In genomic region chr4:128682942-128683666, GRCh38 we compare ENCODE assay signal across 1 cellular context.
TF ChIP-seq lines count a peak whose summit lies in the region.

No MANE protein-coding gene starts in this region.

TF ChIP-seq in GM12878, 131 proteins besides CTCF, POLR2A, EP300 and RAD21 (continued from another document):
- no peak for TF ChIP-seq USF2 (IDR thresholded peaks at IDR 0.05; ENCODE audit: borderline replicate concordance, low read depth, low read length)
- no peak for TF ChIP-seq CEBPZ (IDR thresholded peaks at IDR 0.05; ENCODE audit: low read depth, low read length)
- no peak for TF ChIP-seq MEF2A (IDR thresholded peaks at IDR 0.05; ENCODE audit: insufficient read depth, low read depth, low read length)
- TF ChIP-seq FOS (IDR thresholded peaks at IDR 0.05; ENCODE audit: borderline replicate concordance, extremely low read depth, insufficient read length) = no peak
- no peak for TF ChIP-seq TCF7 (IDR thresholded peaks at IDR 0.05; ENCODE audit: borderline replicate concordance)
- no peak for TF ChIP-seq PKNOX1 (IDR thresholded peaks at IDR 0.05)
- TF ChIP-seq IRF4 (IDR thresholded peaks at IDR 0.05; ENCODE audit: low read depth, low read length) = no peak
- no peak for TF ChIP-seq SP1 (IDR thresholded peaks at IDR 0.05; ENCODE audit: low read depth, low read length)
- TF ChIP-seq SPI1 (IDR thresholded peaks at IDR 0.05; ENCODE audit: borderline replicate concordance, insufficient read depth, low read depth, low read length) = no peak
- no peak for TF ChIP-seq CHD4 (IDR thresholded peaks at IDR 0.05)
- no peak for TF ChIP-seq BMI1 (IDR thresholded peaks at IDR 0.05; ENCODE audit: borderline replicate concordance)
TF ChIP-seq in GM12878: peak in this region for 0.
